Comparison of ENCODE assay signal across 28 cellular contexts in the genomic region with DNA sequence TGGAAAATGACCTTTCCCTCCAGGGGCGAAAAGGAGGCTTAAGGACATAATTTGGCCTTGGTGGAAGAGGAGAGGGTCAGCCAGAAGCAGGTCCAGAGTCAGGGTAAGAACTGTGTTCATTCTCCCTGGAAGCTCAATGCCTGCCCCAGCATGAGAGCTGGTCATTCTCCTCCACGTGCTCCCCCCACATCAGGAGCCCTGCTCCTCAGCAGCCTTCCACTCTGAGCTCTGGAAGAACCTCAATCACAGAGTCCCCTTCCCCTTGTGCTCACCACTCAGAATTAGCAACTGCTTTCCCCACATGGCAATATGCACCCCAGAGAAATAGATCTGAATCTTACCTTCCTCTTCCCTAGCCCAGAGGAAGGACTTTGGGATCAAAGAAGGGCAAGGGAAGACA.
"Had no signal": no experiment of that assay in that cellular context is flagged by ENCODE, and none has a peak within 500 bp of the region (broad histone marks: within the 10 kb centered on the region; RNA-seq: fewer than 3 reads in every experiment).

No MANE protein-coding gene starts in this region.

- FAIRE-seq: colon, endometrium, endothelial cell of umbilical vein, frontal cortex had no signal

- H3K9me3 Mint-ChIP-seq: dendritic cell treated with granulocyte-macrophage colony-stimulating factor and Interleukin-4, amounts not matched to agents 40 ng/mL and 50 ng/mL, for 4 days had no signal

- H3K4me3 Mint-ChIP-seq: dendritic cell treated with granulocyte-macrophage colony-stimulating factor and Interleukin-4, amounts not matched to agents 40 ng/mL and 50 ng/mL, for 4 days; effector memory CD8-positive, alpha-beta T cell; endodermal cell had no signal

- H3K27ac ChIP-seq: colonic mucosa, coronary artery, dorsolateral prefrontal cortex, epithelial cell of prostate, esophagus squamous epithelium, foreskin keratinocyte, gastrocnemius medialis, gastroesophageal sphincter, heart left ventricle, heart right ventricle had no signal

- H3K4me3 ChIP-seq: colonic mucosa, coronary artery, dorsolateral prefrontal cortex, esophagus squamous epithelium, gastrocnemius medialis, gastroesophageal sphincter, heart left ventricle, heart right ventricle had no signal

- H3K9me3 ChIP-seq: colonic mucosa, esophagus squamous epithelium, gastrocnemius medialis, gastroesophageal sphincter had no signal

- H3K27me3 Mint-ChIP-seq: effector memory CD8-positive, alpha-beta T cell had no signal

- H3K27me3 ChIP-seq: colonic mucosa, esophagus squamous epithelium, foreskin keratinocyte, gastrocnemius medialis, gastroesophageal sphincter had no signal

- ATAC-seq: effector memory CD8-positive, alpha-beta T cell; esophagus mucosa; foreskin keratinocyte; gastrocnemius medialis; gastroesophageal sphincter; heart left ventricle; heart right ventricle had no signal

- H3K27ac Mint-ChIP-seq: dendritic cell treated with granulocyte-macrophage colony-stimulating factor and Interleukin-4, amounts not matched to agents 40 ng/mL and 50 ng/mL, for 4 days; effector memory CD8-positive, alpha-beta T cell; endodermal cell had no signal

- H3K4me1 Mint-ChIP-seq: endodermal cell had no signal

- DNase-seq: colonic mucosa; cortex of kidney; dermis blood vessel endothelial cell; dorsolateral prefrontal cortex; effector CD4-positive, alpha-beta T cell; effector CD8-positive, alpha-beta T cell; effector memory CD4-positive, alpha-beta T cell; effector memory CD8-positive, alpha-beta T cell; endodermal cell; erythroblast; esophagus squamous epithelium; foreskin fibroblast; foreskin keratinocyte; foreskin melanocyte; gastrocnemius medialis; glutamatergic neuron; head of caudate nucleus; heart left ventricle; heart right ventricle had no signal

- H3K36me3 ChIP-seq: colonic mucosa, esophagus squamous epithelium, gastrocnemius medialis, gastroesophageal sphincter, heart left ventricle, heart right ventricle had no signal

- H3K4me1 ChIP-seq: colonic mucosa, esophagus squamous epithelium, foreskin keratinocyte, gastrocnemius medialis, gastroesophageal sphincter, heart left ventricle, heart right ventricle had no signal
